8 cellular contexts compared by ENCODE assay signal in genomic region chr7:100826546-100827329, GRCh38. TPM values are rescaled to one million over a fixed set of nuclear protein-coding genes. Genes with fewer than 3 reads are reported as not detected.
DNase-seq lines count a peak whose midpoint lies in the region; ATAC-seq and TF ChIP-seq lines count a peak whose summit lies in the region.

No MANE protein-coding gene starts in this region.

- H3K9ac ChIP-seq in GM23248, result peak overlapping the region; percentile 75

- no peaks in the 10 kb centered on the region for H3K27me3 ChIP-seq in GM23248 (replicated peaks; ENCODE audit: insufficient read depth)
- H3K27me3 ChIP-seq in left ventricle myocardium inferior (ENCODE audit: low read depth), result peaks cover 4% of the 10 kb centered on the region
- no peaks in the 10 kb centered on the region for H3K27me3 ChIP-seq in sigmoid colon

- H4K20me1 ChIP-seq in GM23248 (ENCODE audit: insufficient read depth), result no peaks in the 10 kb centered on the region

- TF ChIP-seq CTCF in WI38 (IDR thresholded peaks at IDR 0.05; ENCODE audit: low read depth, low read length), result no peak
- no peak for TF ChIP-seq CTCF in left ventricle myocardium inferior (IDR thresholded peaks at IDR 0.05; ENCODE audit: borderline replicate concordance)
- no peak for TF ChIP-seq CTCF in sigmoid colon (IDR thresholded peaks at IDR 0.05)

- H3K4me3 ChIP-seq in GM23248 (peak overlapping the region; percentile 90), WI38 (ENCODE audit: low read depth, low read length) (peak overlapping the region; percentile 84), left ventricle myocardium inferior (peak overlapping the region; percentile 72), sigmoid colon (peak overlapping the region; percentile 74 to 84 (median 80))

- peak overlapping the region; percentile 98 for H2AFZ ChIP-seq in GM23248

- H3K36me3 ChIP-seq in GM23248 (ENCODE audit: low read depth), result no peaks in the 10 kb centered on the region
- peaks cover 25% of the 10 kb centered on the region for H3K36me3 ChIP-seq in left ventricle myocardium inferior
- peaks cover 22 to 24% (median 23%) of the 10 kb centered on the region in 4 donors for H3K36me3 ChIP-seq in sigmoid colon

- TF ChIP-seq POLR2A in sigmoid colon (IDR thresholded peaks at IDR 0.05), result no peak

- no peak for ATAC-seq in GM18861 (IDR thresholded peaks at IDR 0.05; ENCODE audit: unreplicated experiment)

- 3 to 6% methylated on average over 36 to 58 of the region's 69 CpGs for WGBS in GM23248 (ENCODE audit: low coverage in 1 of 2, low lambda C conversion rate in 2 of 2, missing lambda C conversion rate in 2 of 2), 2 experiments
- WGBS in sigmoid colon, 2 donors, result 1 to 2% methylated on average over 69 of the region's 69 CpGs

- H3K79me2 ChIP-seq in GM23248 (ENCODE audit: insufficient read depth), result peaks cover 23% of the 10 kb centered on the region

- H3K27ac ChIP-seq in GM23248, result no peak overlapping the region
- peak overlapping the region; percentile 91 for H3K27ac ChIP-seq in left ventricle myocardium inferior (replicated peaks)
- peak overlapping the region; percentile 85 to 92 (median 88) for H3K27ac ChIP-seq in sigmoid colon

- intact Hi-C loops in left ventricle myocardium inferior (cut with micrococcal nuclease), result no loop called here
- intact Hi-C loops in sigmoid colon (cut with DNase I), result loop anchor here (1.0 to 2.0 kb wide), 2 partner anchors 24 to 26 kb away; partner anchors contain the start of gene SLC12A9
- intact Hi-C loops in head of caudate nucleus (cut with DNase I), result no loop called here

- in situ Hi-C loops in GM23248 (cut with MboI), result no loop called here

- H3F3A ChIP-seq in GM23248 (ENCODE audit: insufficient read depth), result no peaks in the 10 kb centered on the region

- no peaks in the 10 kb centered on the region for H3K9me2 ChIP-seq in GM23248 (ENCODE audit: insufficient read depth)

- peak overlapping the region; percentile 83 for H3K4me2 ChIP-seq in GM23248 (ENCODE audit: unreplicated experiment)

- DNase-seq in GM23248 (no peak), left ventricle myocardium inferior (no peak), sigmoid colon (no peak), head of caudate nucleus (no peak), NCI-H82 treated with DMSO at 0.1 percent for 48 hours (lab: John Stamatoyannopoulos, UW; ENCODE audit: unreplicated experiment) (no peak), COR-L47 (lab: John Stamatoyannopoulos, UW) (no peak)

- H3K9me3 ChIP-seq in GM23248 (ENCODE audit: low read depth) (no peaks in the 10 kb centered on the region), left ventricle myocardium inferior (replicated peaks) (no peaks in the 10 kb centered on the region), sigmoid colon (no peaks in the 10 kb centered on the region)

- H3K4me1 ChIP-seq in GM23248 (ENCODE audit: insufficient read depth), result 0 out of 2 replicates have a peak, but pooled peaks cover 14% of the 10 kb centered on the region
- peaks cover 42% of the 10 kb centered on the region for H3K4me1 ChIP-seq in left ventricle myocardium inferior
- H3K4me1 ChIP-seq in sigmoid colon, result peaks cover 0 to 34% (median 33%) of the 10 kb centered on the region in 4 donors

- TF ChIP-seq EP300 in sigmoid colon (IDR thresholded peaks at IDR 0.05), result no peak

RNA-seq across cellular contexts. Expression of gene EPHB4, which starts 0.6 kb away (rescaled TPM):
- total RNA-seq in GM23248 (2014; rRNA removed; shearing (Covaris generic)), result 26.9 and 32.9 TPM in 2 replicates
- polyA plus RNA-seq in GM23248 (2016; fragmentation: Nextera tagmentation; extraction: Ambion mirVana) (6.7 and 8.2 TPM in 2 replicates), sigmoid colon (10 to 100 TPM in 2 of 3 donors, 1 to 10 TPM in 1; 5.1 to 29.1 (median 10.2) TPM)
- total RNA-seq in left ventricle myocardium inferior (20.3 TPM), sigmoid colon (10 to 100 TPM; 23.9 to 35.5 (median 29.3) TPM)

RNA-seq across cellular contexts. Expression of gene SLC12A9, which starts 25.8 kb away (rescaled TPM):
- 16.8 and 21.2 TPM in 2 replicates for total RNA-seq in GM23248 (2014; rRNA removed; shearing (Covaris generic))
- polyA plus RNA-seq in GM23248 (2016; fragmentation: Nextera tagmentation; extraction: Ambion mirVana) (6.1 and 7.9 TPM in 2 replicates), sigmoid colon (10 to 100 TPM in 1 of 3 donors, 1 to 10 TPM in 2; 2.5 to 34.2 (median 4.2) TPM)
- total RNA-seq in left ventricle myocardium inferior (10.9 TPM), sigmoid colon (10 to 100 TPM; 10.4 to 17.9 (median 14.8) TPM)

RNA-seq across cellular contexts. Expression of gene TRIP6, which starts 40.4 kb away (rescaled TPM):
- 113 and 121 TPM in 2 replicates for total RNA-seq in GM23248 (2014; rRNA removed; shearing (Covaris generic))
- polyA plus RNA-seq in GM23248 (2016; fragmentation: Nextera tagmentation; extraction: Ambion mirVana) (68.6 and 71.3 TPM in 2 replicates), sigmoid colon (10 to 100 TPM; 12.0 to 45.9 (median 18.0) TPM)
- total RNA-seq in left ventricle myocardium inferior (11.7 TPM), sigmoid colon (10 to 100 TPM; 37.8 to 79.7 (median 51.1) TPM)

RNA-seq across cellular contexts. Expression of gene SRRT, which starts 48.2 kb away (rescaled TPM):
- 57.1 and 58.9 TPM in 2 replicates for total RNA-seq in GM23248 (2014; rRNA removed; shearing (Covaris generic))
- polyA plus RNA-seq in GM23248 (2016; fragmentation: Nextera tagmentation; extraction: Ambion mirVana) (74.8 and 74.9 TPM in 2 replicates), sigmoid colon (100 to 1,000 TPM in 1 of 3 donors, 10 to 100 TPM in 2; 31.8 to 106 (median 38.6) TPM)
- total RNA-seq in left ventricle myocardium inferior (51.3 TPM), sigmoid colon (10 to 100 TPM; 42.1 to 64.3 (median 51.4) TPM)
